2 cellular contexts compared by ENCODE assay signal in the genomic region with DNA sequence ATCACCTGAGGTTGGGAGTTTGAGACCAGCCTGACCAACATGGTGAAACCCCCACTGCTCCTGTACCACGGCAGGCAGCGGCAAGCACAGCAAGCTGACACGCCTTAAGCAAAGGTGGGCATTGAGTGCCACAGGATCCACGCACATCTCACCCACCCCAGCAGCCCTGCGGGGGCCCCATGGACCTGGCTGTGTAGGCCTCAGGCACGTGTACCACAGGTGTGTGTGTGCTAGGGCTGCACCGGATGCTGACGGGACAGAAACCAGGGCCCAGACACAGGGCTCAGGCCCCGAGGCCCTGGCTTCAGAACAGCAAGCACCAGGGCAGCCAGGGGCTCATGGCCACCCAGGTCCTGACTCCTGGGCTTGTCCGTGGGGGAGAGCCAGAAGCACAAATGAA.
TF ChIP-seq lines count a peak whose summit lies in the region.

No MANE protein-coding gene starts in this region.

TF ChIP-seq in HepG2, 621 proteins besides CTCF, POLR2A, EP300 and RAD21:
- TF ChIP-seq, protein P1, sequence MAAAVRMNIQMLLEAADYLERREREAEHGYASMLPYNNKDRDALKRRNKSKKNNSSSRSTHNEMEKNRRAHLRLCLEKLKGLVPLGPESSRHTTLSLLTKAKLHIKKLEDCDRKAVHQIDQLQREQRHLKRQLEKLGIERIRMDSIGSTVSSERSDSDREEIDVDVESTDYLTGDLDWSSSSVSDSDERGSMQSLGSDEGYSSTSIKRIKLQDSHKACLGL (CRISPR knock-in tag; IDR thresholded peaks at IDR 0.05): no peak
- TF ChIP-seq, protein P2, sequence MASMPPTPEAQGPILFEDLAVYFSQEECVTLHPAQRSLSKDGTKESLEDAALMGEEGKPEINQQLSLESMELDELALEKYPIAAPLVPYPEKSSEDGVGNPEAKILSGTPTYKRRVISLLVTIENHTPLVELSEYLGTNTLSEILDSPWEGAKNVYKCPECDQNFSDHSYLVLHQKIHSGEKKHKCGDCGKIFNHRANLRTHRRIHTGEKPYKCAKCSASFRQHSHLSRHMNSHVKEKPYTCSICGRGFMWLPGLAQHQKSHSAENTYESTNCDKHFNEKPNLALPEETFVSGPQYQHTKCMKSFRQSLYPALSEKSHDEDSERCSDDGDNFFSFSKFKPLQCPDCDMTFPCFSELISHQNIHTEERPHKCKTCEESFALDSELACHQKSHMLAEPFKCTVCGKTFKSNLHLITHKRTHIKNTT (CRISPR knock-in tag; IDR thresholded peaks at IDR 0.05): no peak
- TF ChIP-seq ERF (CRISPR knock-in tag; IDR thresholded peaks at IDR 0.05): no peak
- TF ChIP-seq ASH2L (IDR thresholded peaks at IDR 0.05; ENCODE audit: insufficient read length, low read depth, low read length): no peak
- TF ChIP-seq NR2F2 (IDR thresholded peaks at IDR 0.05; ENCODE audit: borderline replicate concordance, low read depth): no peak
- no peak for TF ChIP-seq ZNF761 (CRISPR knock-in tag; conservative IDR thresholded peaks at IDR 0.05)
- TF ChIP-seq AGO2 (optimal IDR thresholded peaks at IDR 0.05; ENCODE audit: low read depth, low read length): peak; percentile 26
- TF ChIP-seq CBFB (CRISPR knock-in tag; IDR thresholded peaks at IDR 0.05): no peak

TF ChIP-seq in K562, 482 proteins besides CTCF, POLR2A, EP300 and RAD21:
- peak; percentile 40; the same call in 1 of the 2 replicates for TF ChIP-seq POLR2G (IDR thresholded peaks at IDR 0.05; ENCODE audit: low read depth, low read length)
- TF ChIP-seq RBM17 (IDR thresholded peaks at IDR 0.05; ENCODE audit: borderline replicate concordance, low read depth, low read length): no peak
